In genomic region chr16:85531516-85531915, GRCh38 we compare ENCODE assay signal across 14 cellular contexts.
"Had no signal": no experiment of that assay in that cellular context is flagged by ENCODE, and none has a peak within 500 bp of the region (broad histone marks: within the 10 kb centered on the region; RNA-seq: fewer than 3 reads in every experiment).

No MANE protein-coding gene starts in this region.

- H3K9me3 ChIP-seq: esophagus squamous epithelium, prostate gland, tibial nerve had no signal

- DNase-seq: activated naive CD4-positive, alpha-beta T cell treated with anti-CD3 and anti-CD28 coated beads for 36 hours; activated T-cell treated with anti-CD3 and anti-CD28 coated beads for 4 hours; caudate nucleus; effector CD4-positive, alpha-beta T cell; esophagus squamous epithelium; left colon; nephron progenitor cell; stimulated activated CD4-positive, alpha-beta T cell treated with anti-CD3 and anti-CD28 coated beads, Interleukin-2, amount 100 ng/mL, for 48 hours; stimulated activated naive B cell treated with anti-CD40 and anti-IgM and Interleukin-4, amounts not matched to agents 10 μg/mL and 1 μg/mL and 100 μg/mL, for 72 hours; T-helper 1 cell; T1000 had no signal

- H3K27ac ChIP-seq: coronary artery, prostate gland, tibial nerve had no signal

- H3K36me3 ChIP-seq: esophagus squamous epithelium, prostate gland, tibial nerve had no signal

- H3K27me3 ChIP-seq: esophagus squamous epithelium, tibial nerve had no signal

- H3K4me3 ChIP-seq: coronary artery, esophagus squamous epithelium, prostate gland, tibial nerve had no signal
